ENCODE assay signal across 12 cellular contexts in genomic region chr1:89957063-89957462, GRCh38. TPM values are rescaled to one million over a fixed set of nuclear protein-coding genes. Genes with fewer than 3 reads are reported as not detected.
DNase-seq lines count a peak whose midpoint lies in the region; ATAC-seq lines count a peak whose summit lies in the region.
"Had no signal": no experiment of that assay in that cellular context is flagged by ENCODE, and none has a peak within 500 bp of the region (broad histone marks: within the 10 kb centered on the region; RNA-seq: fewer than 3 reads in every experiment).

No MANE protein-coding gene starts in this region.

- no peak overlapping the region for H3K4ac ChIP-seq in mesendoderm (ENCODE audit: low read depth, low read length)

- no peaks in the 10 kb centered on the region for H3K9me2 ChIP-seq in Karpas-422 (replicated peaks; ENCODE audit: insufficient read depth, low read length)

- H2BK15ac ChIP-seq in mesendoderm (replicated peaks; ENCODE audit: low read depth): no peak overlapping the region

- H3K27ac Mint-ChIP-seq in CD4-positive, alpha-beta memory T cell: peak overlapping the region in 4 of 7 donors; percentile 44 to 77 (median 62)
- H3K27ac Mint-ChIP-seq in activated naive CD8-positive, alpha-beta T cell treated with anti-CD3 and anti-CD28 coated beads, Interleukin-2, amount 50 U/mL, for 24 hours: no peak overlapping the region

- H3K9me3 ChIP-seq in CD4-positive, alpha-beta memory T cell (ENCODE audit: control insufficient read depth in 1 of 2, low read length in 2 of 2): no peaks in the 10 kb centered on the region
- no peaks in the 10 kb centered on the region for H3K9me3 ChIP-seq in Karpas-422 (ENCODE audit: low read length)

- H3K36me3 Mint-ChIP-seq in CD4-positive, alpha-beta memory T cell: no peaks in the 10 kb centered on the region
- H3K36me3 Mint-ChIP-seq in activated naive CD8-positive, alpha-beta T cell treated with anti-CD3 and anti-CD28 coated beads, Interleukin-2, amount 50 U/mL, for 24 hours (ENCODE audit: low read depth): no peaks in the 10 kb centered on the region

- H2BK120ac ChIP-seq in mesendoderm (ENCODE audit: low read depth, low read length): no peak overlapping the region

- no peaks in the 10 kb centered on the region for H3K79me1 ChIP-seq in mesendoderm (ENCODE audit: low read length)

- H3K18ac ChIP-seq in mesendoderm (ENCODE audit: low read length): peak overlapping the region; percentile 31

- peaks cover 0 to 6% of the 10 kb centered on the region in 2 donors for H3K27me3 Mint-ChIP-seq in CD4-positive, alpha-beta memory T cell
- H3K27me3 Mint-ChIP-seq in activated naive CD8-positive, alpha-beta T cell treated with anti-CD3 and anti-CD28 coated beads, Interleukin-2, amount 50 U/mL, for 24 hours: no peaks in the 10 kb centered on the region

- peak in 4 of 5 donors; percentile 10 to 46 (median 24) for DNase-seq in CD4-positive, alpha-beta memory T cell
- DNase-seq in Karpas-422 (no peak), mesendoderm (no peak), HT-29 (ENCODE audit: low spot score) (no peak), amniotic stem cell (lab: John Stamatoyannopoulos, UW) (no peak)
- peak; percentile 4 for DNase-seq in activated naive CD8-positive, alpha-beta T cell treated with anti-CD3 and anti-CD28 coated beads, Interleukin-2, amount 50 U/mL, for 24 hours
- DNase-seq: NCI-H1417 treated with DMSO at 0.1 percent for 48 hours; NCI-H524 treated with DMSO at 0.1 percent for 48 hours; stimulated activated CD4-positive, alpha-beta T cell treated with anti-CD3 and anti-CD28 coated beads, Interleukin-1b, Interleukin-23, amount 100 ng/mL, for 48 hours had no signal

- H3K27me3 ChIP-seq in CD4-positive, alpha-beta memory T cell (ENCODE audit: insufficient read depth, low read length): no peaks in the 10 kb centered on the region
- H3K27me3 ChIP-seq in Karpas-422 (ENCODE audit: low read length) (no peaks in the 10 kb centered on the region), mesendoderm (ENCODE audit: insufficient read depth, low read length, poor library complexity) (no peaks in the 10 kb centered on the region)

- POLR2A ChIA-PET in CD4-positive, alpha-beta memory T cell (lab: Charles Lee; ENCODE audit: partially characterized antibody): no interaction called here

- peak overlapping the region; percentile 51; the same call in 1 of the 2 replicates for H2AFZ ChIP-seq in Karpas-422 (ENCODE audit: low read length)

- no CpG with 5 or more reads among the region's 1 CpG for WGBS in mesendoderm (ENCODE audit: extremely low coverage, insufficient coverage, low lambda C conversion rate)

- H2AK5ac ChIP-seq in mesendoderm (ENCODE audit: low read length): no peak overlapping the region

- H3K79me2 ChIP-seq in Karpas-422 (ENCODE audit: low read length) (no peaks in the 10 kb centered on the region), mesendoderm (ENCODE audit: control insufficient read depth, insufficient read depth, low read length) (no peaks in the 10 kb centered on the region)

- H3K4me1 ChIP-seq in CD4-positive, alpha-beta memory T cell (ENCODE audit: insufficient read depth, low read length): peaks cover 12% of the 10 kb centered on the region
- H3K4me1 ChIP-seq in Karpas-422 (ENCODE audit: low read length): peaks cover 32% of the 10 kb centered on the region
- H3K4me1 ChIP-seq in mesendoderm (ENCODE audit: control insufficient read depth, low read depth, low read length): peaks cover 5% of the 10 kb centered on the region

- peaks cover 16 to 20% (median 17%) of the 10 kb centered on the region in 4 donors for H3K4me1 Mint-ChIP-seq in CD4-positive, alpha-beta memory T cell
- H3K4me1 Mint-ChIP-seq in activated naive CD8-positive, alpha-beta T cell treated with anti-CD3 and anti-CD28 coated beads, Interleukin-2, amount 50 U/mL, for 24 hours: peaks cover 34% of the 10 kb centered on the region

- CTCF ChIA-PET in CD4-positive, alpha-beta memory T cell (lab: Charles Lee; ENCODE audit: partially characterized antibody): interaction anchor here (1.4 kb wide), 1 partner anchor 152 kb away, joined by 5 read pairs; no protein-coding TSS in a partner anchor

- H3K9ac ChIP-seq in Karpas-422 (ENCODE audit: low read length): peak overlapping the region; percentile 31
- no peak overlapping the region for H3K9ac ChIP-seq in mesendoderm (ENCODE audit: low read length)

- H3K36me3 ChIP-seq in CD4-positive, alpha-beta memory T cell (ENCODE audit: insufficient read depth, low read length): no peaks in the 10 kb centered on the region
- H3K36me3 ChIP-seq in Karpas-422 (ENCODE audit: insufficient read depth, low read length) (no peaks in the 10 kb centered on the region), mesendoderm (ENCODE audit: control insufficient read depth, insufficient read depth, low read length) (no peaks in the 10 kb centered on the region)

- H3K4me2 ChIP-seq in Karpas-422 (ENCODE audit: low read depth, low read length, poor library complexity, severe bottlenecking): peak overlapping the region; percentile 54
- no peak overlapping the region for H3K4me2 ChIP-seq in mesendoderm (ENCODE audit: low read length)

- no peak overlapping the region for H2BK5ac ChIP-seq in mesendoderm (ENCODE audit: low read length)

- peak overlapping the region in 4 of 8 donors; percentile 3 to 45 (median 7) for H3K4me3 Mint-ChIP-seq in CD4-positive, alpha-beta memory T cell
- H3K4me3 Mint-ChIP-seq in activated naive CD8-positive, alpha-beta T cell treated with anti-CD3 and anti-CD28 coated beads, Interleukin-2, amount 50 U/mL, for 24 hours: no peak overlapping the region

- intact Hi-C loops in CD4-positive, alpha-beta memory T cell (cut with micrococcal nuclease): loop anchor here (10.0 kb wide), 1 partner anchor 112 kb away; no protein-coding TSS in a partner anchor

- peak; percentile 63 for ATAC-seq in activated naive CD8-positive, alpha-beta T cell treated with anti-CD3 and anti-CD28 coated beads, Interleukin-2, amount 50 U/mL, for 24 hours
- ATAC-seq in HG03565 (IDR thresholded peaks at IDR 0.05; ENCODE audit: unreplicated experiment) (no peak), GM19397 (IDR thresholded peaks at IDR 0.05; ENCODE audit: unreplicated experiment) (no peak)
- ATAC-seq: SK-N-SH treated with all-trans-retinoic acid at 6 μM for 48 hours had no signal

- H3K4me3 ChIP-seq in CD4-positive, alpha-beta memory T cell (ENCODE audit: low read length in 2 of 2): no peak overlapping the region
- H3K4me3 ChIP-seq in Karpas-422 (ENCODE audit: low read length): no peak overlapping the region
- no peak overlapping the region for H3K4me3 ChIP-seq in mesendoderm (ENCODE audit: low read length)

- H4K20me1 ChIP-seq in Karpas-422 (ENCODE audit: insufficient read depth, low read depth, low read length): no peaks in the 10 kb centered on the region

- H4K5ac ChIP-seq in mesendoderm (ENCODE audit: low read length): no peak overlapping the region

- H3K23ac ChIP-seq in mesendoderm (ENCODE audit: low read length): peak overlapping the region; percentile 66

- H3K27ac ChIP-seq in CD4-positive, alpha-beta memory T cell (ENCODE audit: low read depth, low read length): no peak overlapping the region
- H3K27ac ChIP-seq in Karpas-422 (ENCODE audit: low read length): no peak overlapping the region
- H3K27ac ChIP-seq in mesendoderm (ENCODE audit: low read depth, low read length): no peak overlapping the region

- peaks cover 0 to 8% (median 3%) of the 10 kb centered on the region in 8 donors for H3K9me3 Mint-ChIP-seq in CD4-positive, alpha-beta memory T cell
- no peaks in the 10 kb centered on the region for H3K9me3 Mint-ChIP-seq in activated naive CD8-positive, alpha-beta T cell treated with anti-CD3 and anti-CD28 coated beads, Interleukin-2, amount 50 U/mL, for 24 hours

- H3K56ac ChIP-seq in mesendoderm (ENCODE audit: low read length): peak overlapping the region; percentile 6

- no peak overlapping the region for H4K8ac ChIP-seq in mesendoderm (ENCODE audit: low read depth, low read length)

RNA-seq across cellular contexts. Expression of gene ZNF326, which starts 37.8 kb away (rescaled TPM):
- total RNA-seq in CD4-positive, alpha-beta memory T cell: 10 to 100 TPM; 17.4 to 20.6 TPM
- 1 to 10 TPM; 2.1 to 4.3 TPM for polyA plus RNA-seq in CD4-positive, alpha-beta memory T cell
- total RNA-seq in Karpas-422 (2014; rRNA removed; shearing (Covaris generic); ENCODE audit: low replicate concordance): 10.0 and 14.7 TPM in 2 replicates
- polyA plus RNA-seq in mesendoderm (2013, experiment 1 of 2): 38.4 TPM
- 37.5 TPM for polyA plus RNA-seq in mesendoderm (2013, experiment 2 of 2)
- total RNA-seq in HT-29 (2014; rRNA removed; shearing (Covaris generic)): 4.4 and 6.8 TPM in 2 replicates

Comparison
In these comparisons a context has a peak if more than half of its experiments do, and no peak if none do; other contexts are left out.
1. DNase-seq: peak in CD4-positive, alpha-beta memory T cell (4 of 5) and activated naive CD8-positive, alpha-beta T cell treated with anti-CD3 and anti-CD28 coated beads, Interleukin-2, amount 50 U/mL, for 24 hours (single experiment); none in Karpas-422 (single experiment), mesendoderm (single experiment), HT-29 (single experiment) and amniotic stem cell (single experiment).